8 cellular contexts compared by ENCODE assay signal in the genomic region with DNA sequence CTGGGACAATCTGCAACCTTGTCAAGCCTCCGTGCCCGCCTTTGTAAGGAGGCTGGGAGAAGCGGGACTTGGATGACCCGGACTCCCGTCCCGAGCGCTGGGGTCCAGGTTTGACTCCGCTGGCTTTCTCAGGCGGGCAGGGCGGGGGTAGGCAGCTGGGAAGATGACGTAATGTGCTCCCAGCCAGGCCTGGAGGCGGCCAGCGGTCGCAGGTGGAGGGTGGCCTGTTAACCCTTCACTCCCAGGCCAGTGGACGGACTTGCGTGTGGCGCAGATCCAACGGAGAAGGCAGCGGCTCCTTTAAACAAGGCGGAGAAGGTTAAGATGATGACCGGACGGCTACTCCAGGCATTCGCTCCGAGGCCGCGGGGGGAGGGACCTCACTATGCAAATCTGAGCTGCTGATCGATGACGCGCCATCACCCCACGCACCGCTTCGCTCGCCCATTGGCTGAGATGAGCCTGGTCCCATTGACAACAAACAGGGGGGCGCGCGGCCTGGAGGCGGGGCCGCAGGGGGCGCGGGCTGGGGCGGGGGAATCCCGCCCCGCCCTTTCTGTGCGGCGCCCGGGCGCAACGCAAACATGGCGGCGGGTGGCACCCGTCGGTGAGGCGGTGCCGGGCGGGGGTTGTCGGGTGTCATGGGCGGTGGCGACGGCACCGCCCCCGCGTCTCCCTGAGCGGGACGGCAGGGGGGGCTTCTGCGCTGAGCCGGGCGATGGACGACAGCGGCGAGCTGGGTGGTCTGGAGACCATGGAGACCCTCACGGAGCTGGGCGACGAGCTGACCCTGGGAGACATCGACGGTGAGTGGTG. TPM values are rescaled to one million over a fixed set of nuclear protein-coding genes. Genes with fewer than 3 reads are reported as not detected.
DNase-seq lines count a peak whose midpoint lies in the region; ATAC-seq and TF ChIP-seq lines count a peak whose summit lies in the region.

SREBF2 (plus strand) TSS at position 553 of the 816 bp plus-strand sequence; CDS start at position 719, 166 bp downstream.

- peak; percentile 28 for TF ChIP-seq POLR2A in breast epithelium (IDR thresholded peaks at IDR 0.05)

- ATAC-seq in GM18870 (IDR thresholded peaks at IDR 0.05; ENCODE audit: unreplicated experiment): peak; percentile 79
- ATAC-seq in HG03135 (IDR thresholded peaks at IDR 0.05; ENCODE audit: unreplicated experiment): peak; percentile 81

- intact Hi-C loops in breast epithelium (cut with DNase I; ENCODE audit: low total_unique reads): no loop called here

- H3K9me3 ChIP-seq in breast epithelium: no peaks in the 10 kb centered on the region
- H3K9me3 ChIP-seq in iPS-18c (ENCODE audit: control insufficient read depth, insufficient read depth, low read length): no peaks in the 10 kb centered on the region
- H3K9me3 ChIP-seq in skeletal muscle tissue (ENCODE audit: control insufficient read depth in 3 of 3, low read length in 3 of 3): no peaks in the 10 kb centered on the region

- H3K36me3 ChIP-seq in breast epithelium (no peaks in the 10 kb centered on the region), skeletal muscle tissue (ENCODE audit: control insufficient read depth in 3 of 3, insufficient read depth in 3 of 3, low read length in 3 of 3) (peaks cover 0 to 13% (median 10%) of the 10 kb centered on the region in 3 donors)

- H3K4me3 ChIP-seq in AG04449 (ENCODE audit: low read depth, low read length) (peak within 1 kb of the TSS; percentile 88), breast epithelium (peak within 1 kb of the TSS; percentile 84 to 97 (median 90)), iPS-18c (ENCODE audit: insufficient read depth, low read depth, low read length) (peak within 1 kb of the TSS; percentile 85), skeletal muscle tissue (ENCODE audit: low read length in 3 of 3) (peak within 1 kb of the TSS; percentile 75 to 89 (median 84))

- H3K27me3 ChIP-seq in breast epithelium (no peaks in the 10 kb centered on the region), skeletal muscle tissue (ENCODE audit: control insufficient read depth in 3 of 3, insufficient read depth in 3 of 3, low read length in 3 of 3) (no peaks in the 10 kb centered on the region)

- CTCF ChIA-PET in AG04449 (lab: Yijun Ruan, JAX): interaction anchor here (0.8 to 4.4 kb wide), 6 partner anchors 10 to 135 kb away, joined by 3 to 20 read pairs (median 4); no protein-coding TSS in a partner anchor

- H3K27ac ChIP-seq in VCaP (peak within 1 kb of the TSS; percentile 96), breast epithelium (peak within 1 kb of the TSS; percentile 94 to 97), skeletal muscle tissue (ENCODE audit: low read depth, low read length) (peak within 1 kb of the TSS; percentile 88)

- DNase-seq in AG04449 (ENCODE audit: low read depth, low spot score): peak; percentile 94
- peak; percentile 99 for DNase-seq in NCI-H2196 treated with DMSO at 0.1 percent for 48 hours (lab: John Stamatoyannopoulos, UW; ENCODE audit: unreplicated experiment)
- DNase-seq in breast epithelium (ENCODE audit: low spot score in 2 of 2): peak; percentile 100

- H3K4me1 ChIP-seq in breast epithelium (no peaks in the 10 kb centered on the region), skeletal muscle tissue (ENCODE audit: control insufficient read depth in 3 of 3, insufficient read depth in 3 of 3, low read length in 3 of 3) (peaks cover 7 to 27% (median 16%) of the 10 kb centered on the region in 3 donors)

- POLR2A ChIA-PET in AG04449 (lab: Yijun Ruan, JAX): interaction anchor here (0.8 to 1.6 kb wide), 6 partner anchors 10 to 50 kb away, joined by 3 to 5 read pairs (median 4); partner anchors contain the start of gene CCDC134

- H3K9ac ChIP-seq in skeletal muscle tissue (ENCODE audit: low read depth in 1 of 3, low read length in 3 of 3): peak within 1 kb of the TSS; percentile 86 to 89 (median 88)

- no peak for TF ChIP-seq CTCF in AG04449 (IDR thresholded peaks at IDR 0.05; ENCODE audit: insufficient read depth, low read length, missing control alignments)
- no peak for TF ChIP-seq CTCF in VCaP (conservative IDR thresholded peaks at IDR 0.05)
- no peak for TF ChIP-seq CTCF in breast epithelium (IDR thresholded peaks at IDR 0.05)

RNA-seq across cellular contexts. Expression of gene SREBF2, which starts in this region (rescaled TPM):
- total RNA-seq in breast epithelium (10 to 100 TPM; 20.8 to 33.5 (median 32.1) TPM), skeletal muscle tissue (20.9 TPM)

Comparison
In these comparisons a context has a peak if more than half of its experiments do, and no peak if none do; other contexts are left out.
1. Peak in every context shown above with its lines: DNase-seq, ATAC-seq, H3K4me3 ChIP-seq and H3K27ac ChIP-seq.